8 cellular contexts compared by ENCODE assay signal in genomic region chr19:14505488-14506239, GRCh38. TPM values are rescaled to one million over a fixed set of nuclear protein-coding genes. Genes with fewer than 3 reads are reported as not detected.
DNase-seq lines count a peak whose midpoint lies in the region; ATAC-seq and TF ChIP-seq lines count a peak whose summit lies in the region.

No MANE protein-coding gene starts in this region.

- peak; percentile 95 for TF ChIP-seq CTCF in CD14-positive monocyte (IDR thresholded peaks at IDR 0.05)
- peak; percentile 86 for TF ChIP-seq CTCF in HFFc6 (IDR thresholded peaks at IDR 0.05)

- H3K27me3 ChIP-seq in adipocyte (replicated peaks; ENCODE audit: control insufficient read depth, insufficient read depth, low read length): no peaks in the 10 kb centered on the region

- H3K36me3 Mint-ChIP-seq in CD14-positive monocyte (peaks cover 2 to 5% of the 10 kb centered on the region in 2 donors), HFFc6 (ENCODE audit: low read depth) (no peaks in the 10 kb centered on the region)
- H3K36me3 Mint-ChIP-seq in T-helper 1 cell treated with Interleukin-12 subunit alpha and Interleukin-12 subunit beta and Interleukin-4 antibody, amounts not matched to agents 30 μg/mL and 1 μg/mL, for 36 hours (ENCODE audit: low read depth): no peaks in the 10 kb centered on the region

- H3K27me3 Mint-ChIP-seq in CD14-positive monocyte (ENCODE audit: low read depth in 3 of 3) (peaks cover 5 to 8% (median 5%) of the 10 kb centered on the region in 3 donors), HFFc6 (ENCODE audit: insufficient read depth) (peaks cover 10% of the 10 kb centered on the region)
- H3K27me3 Mint-ChIP-seq in T-helper 1 cell treated with Interleukin-12 subunit alpha and Interleukin-12 subunit beta and Interleukin-4 antibody, amounts not matched to agents 30 μg/mL and 1 μg/mL, for 36 hours (ENCODE audit: low read depth): peaks cover 9% of the 10 kb centered on the region

- H3K4me3 Mint-ChIP-seq in CD14-positive monocyte: no peak overlapping the region
- H3K4me3 Mint-ChIP-seq in HFFc6: peak overlapping the region; percentile 81
- H3K4me3 Mint-ChIP-seq in T-helper 1 cell treated with Interleukin-12 subunit alpha and Interleukin-12 subunit beta and Interleukin-4 antibody, amounts not matched to agents 30 μg/mL and 1 μg/mL, for 36 hours: peak overlapping the region; percentile 46

- no peaks in the 10 kb centered on the region for H3K9me3 ChIP-seq in adipocyte (ENCODE audit: control insufficient read depth, low read length)

- H3K36me3 ChIP-seq in adipocyte (ENCODE audit: control insufficient read depth, insufficient read depth, low read length, severe bottlenecking): no peaks in the 10 kb centered on the region

- H3K4me1 Mint-ChIP-seq in CD14-positive monocyte (peaks cover 48% of the 10 kb centered on the region), HFFc6 (ENCODE audit: low read depth) (peaks cover 71% of the 10 kb centered on the region)
- H3K4me1 Mint-ChIP-seq in T-helper 1 cell treated with Interleukin-12 subunit alpha and Interleukin-12 subunit beta and Interleukin-4 antibody, amounts not matched to agents 30 μg/mL and 1 μg/mL, for 36 hours (ENCODE audit: low read depth): peaks cover 30% of the 10 kb centered on the region

- peaks cover 30% of the 10 kb centered on the region for H3K4me1 ChIP-seq in adipocyte (ENCODE audit: control insufficient read depth, insufficient read depth, low read length)

- H3K4me3 ChIP-seq in adipocyte (ENCODE audit: low read length): no peak overlapping the region

- no peaks in the 10 kb centered on the region for H3K9me3 Mint-ChIP-seq in CD14-positive monocyte
- no peaks in the 10 kb centered on the region for H3K9me3 Mint-ChIP-seq in HFFc6
- H3K9me3 Mint-ChIP-seq in T-helper 1 cell treated with Interleukin-12 subunit alpha and Interleukin-12 subunit beta and Interleukin-4 antibody, amounts not matched to agents 30 μg/mL and 1 μg/mL, for 36 hours: no peaks in the 10 kb centered on the region

- no peak for ATAC-seq in GM18502 (IDR thresholded peaks at IDR 0.05; ENCODE audit: poor library complexity, unreplicated experiment)

- peak overlapping the region in 6 of 7 donors; percentile 8 to 74 (median 42) for H3K27ac Mint-ChIP-seq in CD14-positive monocyte
- H3K27ac Mint-ChIP-seq in HFFc6: peak overlapping the region; percentile 97
- H3K27ac Mint-ChIP-seq in T-helper 1 cell treated with Interleukin-12 subunit alpha and Interleukin-12 subunit beta and Interleukin-4 antibody, amounts not matched to agents 30 μg/mL and 1 μg/mL, for 36 hours: peak overlapping the region; percentile 93

- peak overlapping the region; percentile 43 for H3K9ac ChIP-seq in adipocyte (ENCODE audit: low read length)

- intact Hi-C loops in CD14-positive monocyte (cut with micrococcal nuclease): no loop called here

- peak; percentile 63 for DNase-seq in CD14-positive monocyte (ENCODE audit: low spot score)
- DNase-seq in HFFc6: peak; percentile 99
- DNase-seq in adipocyte (ENCODE audit: low read depth): peak; percentile 75
- peak; percentile 92 for DNase-seq in iPS-NIHi11 (ENCODE audit: low spot score)
- DNase-seq in stimulated activated CD4-positive, alpha-beta T cell treated with anti-CD3 and anti-CD28 coated beads, Interleukin-2, amount 100 ng/mL, for 48 hours: peak; percentile 67 to 80
- no peak for DNase-seq in pons (ENCODE audit: low spot score)

RNA-seq across cellular contexts. Expression of gene GIPC1, which starts 9.7 kb away (rescaled TPM):
- polyA plus RNA-seq in CD14-positive monocyte: 1 to 10 TPM; 4.8 to 6.2 TPM
- total RNA-seq in HFFc6 (2021; fragmentation: NEBNext Ultra II Directional; extraction: Animal tissue kit (Norgen Biotek cat#: 25700)): 100 to 1,000 TPM; 169 to 204 (median 181) TPM

RNA-seq across cellular contexts. Expression of gene DNAJB1, which starts 12.5 kb away (rescaled TPM):
- 10 to 100 TPM; 59.3 to 70.9 TPM for polyA plus RNA-seq in CD14-positive monocyte
- total RNA-seq in HFFc6 (2021; fragmentation: NEBNext Ultra II Directional; extraction: Animal tissue kit (Norgen Biotek cat#: 25700)): 100 to 1,000 TPM in 3 of 6 experiments, 10 to 100 TPM in 3; 99.2 to 138 (median 103) TPM

RNA-seq across cellular contexts. Expression of gene TECR, which starts 23.7 kb away (rescaled TPM):
- 10 to 100 TPM; 76.7 to 79.6 TPM for polyA plus RNA-seq in CD14-positive monocyte
- 100 to 1,000 TPM; 101 to 132 (median 118) TPM for total RNA-seq in HFFc6 (2021; fragmentation: NEBNext Ultra II Directional; extraction: Animal tissue kit (Norgen Biotek cat#: 25700))

RNA-seq across cellular contexts. Expression of gene PTGER1, which starts 30.5 kb away (rescaled TPM):
- polyA plus RNA-seq in CD14-positive monocyte: not detected
- total RNA-seq in HFFc6 (2021; fragmentation: NEBNext Ultra II Directional; extraction: Animal tissue kit (Norgen Biotek cat#: 25700)): 1 to 10 TPM in 2 of 6 experiments, under 1 TPM in 4; 0.41 to 4.1 (median 0.62) TPM

Comparison
In these comparisons a context has a peak if more than half of its experiments do, and no peak if none do; other contexts are left out.
1. H3K27ac Mint-ChIP-seq: peak in every context shown above with its lines; median percentile 97 in HFFc6; 93 in T-helper 1 cell treated with Interleukin-12 subunit alpha and Interleukin-12 subunit beta and Interleukin-4 antibody, amounts not matched to agents 30 μg/mL and 1 μg/mL, for 36 hours; 42 in CD14-positive monocyte.
2. H3K4me3 Mint-ChIP-seq: peak in HFFc6 (single experiment) and T-helper 1 cell treated with Interleukin-12 subunit alpha and Interleukin-12 subunit beta and Interleukin-4 antibody, amounts not matched to agents 30 μg/mL and 1 μg/mL, for 36 hours (single experiment); none in CD14-positive monocyte (0 of 2).